6 cellular contexts compared by ENCODE assay signal in the genomic region with DNA sequence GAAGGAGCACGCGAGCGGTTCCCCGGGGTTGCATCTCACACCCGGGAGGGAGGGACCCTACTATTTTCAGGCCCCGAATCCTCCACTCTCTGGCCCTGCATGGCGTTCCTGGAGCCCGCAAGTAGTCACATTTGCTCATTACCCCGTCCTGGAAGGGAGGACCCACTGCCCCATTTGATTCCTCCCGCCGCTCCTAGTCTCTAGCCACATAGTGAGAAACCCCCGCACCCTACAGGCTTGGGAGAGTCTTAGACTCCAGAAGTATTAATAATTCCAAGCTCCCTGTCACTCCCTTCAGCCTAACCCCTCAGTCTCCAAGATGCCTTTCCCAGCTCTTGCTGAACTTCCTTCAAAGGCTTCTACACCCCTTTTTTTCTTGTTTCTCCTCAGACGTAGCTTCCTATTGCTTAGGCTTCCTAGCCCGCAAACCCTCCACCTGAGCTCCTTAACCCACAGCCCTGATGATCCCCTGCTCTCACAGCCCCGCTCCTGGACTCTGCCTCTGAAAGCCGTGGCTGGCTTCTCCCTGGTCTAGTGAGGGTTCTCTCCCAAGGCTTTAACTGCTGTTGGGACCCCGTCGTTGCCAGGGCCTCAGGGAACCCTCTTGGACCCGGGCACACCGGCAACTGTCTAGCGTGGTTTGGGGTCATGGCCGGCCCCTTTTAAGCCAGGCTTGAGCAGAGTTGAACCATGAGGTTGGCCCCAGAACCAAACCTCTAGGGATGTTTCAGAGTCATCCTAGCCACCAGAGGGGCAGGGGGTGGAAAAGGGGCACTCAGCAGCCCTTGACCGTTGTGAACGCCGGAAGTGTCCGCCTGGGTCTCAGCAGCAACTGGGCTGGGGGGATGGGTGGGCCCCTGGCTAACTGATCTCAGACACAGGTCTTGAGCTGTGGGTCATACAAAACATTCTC. TPM values are rescaled to one million over a fixed set of nuclear protein-coding genes. Genes with fewer than 3 reads are reported as not detected.
DNase-seq lines count a peak whose midpoint lies in the region; ATAC-seq and TF ChIP-seq lines count a peak whose summit lies in the region.

No MANE protein-coding gene starts in this region.

- POLR2A ChIA-PET in CD4-positive, alpha-beta T cell (lab: Charles Lee) = interaction anchor here (0.5 to 5.2 kb wide), 18 partner anchors 12 to 592 kb away, joined by 3 to 78 read pairs (median 20); a partner anchor contains a TSS

- H3K27ac Mint-ChIP-seq in CD4-positive, alpha-beta T cell = peak overlapping the region; percentile 84

- no peaks in the 10 kb centered on the region for H3K4me1 ChIP-seq in endocrine pancreas (ENCODE audit: control insufficient read depth, insufficient read depth, low read length)
- H3K4me1 ChIP-seq in skeletal muscle tissue (ENCODE audit: control insufficient read depth in 3 of 3, insufficient read depth in 3 of 3, low read length in 3 of 3) = peaks cover 32 to 35% (median 32%) of the 10 kb centered on the region in 3 donors

- H3K4me3 ChIP-seq in LNCaP clone FGC (ENCODE audit: low read depth, low read length) (peak overlapping the region; percentile 97), endocrine pancreas (ENCODE audit: control insufficient read depth, insufficient read depth, low read length) (peak overlapping the region; percentile 66), skeletal muscle tissue (ENCODE audit: low read length in 3 of 3) (peak overlapping the region; percentile 86 to 89 (median 87))

- CTCF ChIA-PET in CD4-positive, alpha-beta T cell (lab: Charles Lee) = interaction anchor here (1.1 to 6.0 kb wide), 5 partner anchors 17 to 80 kb away, joined by 3 to 70 read pairs (median 13); no protein-coding TSS in a partner anchor

- no peak for TF ChIP-seq CTCF in CD4-positive, alpha-beta T cell (IDR thresholded peaks at IDR 0.05)
- no peak for TF ChIP-seq CTCF in LNCaP clone FGC (IDR thresholded peaks at IDR 0.05; ENCODE audit: control insufficient read depth, extremely low read depth, insufficient read depth)

- peak overlapping the region; percentile 94 for H3K4me3 Mint-ChIP-seq in CD4-positive, alpha-beta T cell

- H3K36me3 ChIP-seq in endocrine pancreas (ENCODE audit: control insufficient read depth, insufficient read depth, low read length) (no peaks in the 10 kb centered on the region), skeletal muscle tissue (ENCODE audit: control insufficient read depth in 3 of 3, insufficient read depth in 3 of 3, low read length in 3 of 3) (peaks cover 3 to 5% (median 4%) of the 10 kb centered on the region in 3 donors)

- H3K36me3 Mint-ChIP-seq in CD4-positive, alpha-beta T cell (ENCODE audit: low read depth) = peaks cover 19% of the 10 kb centered on the region

- H3K27me3 Mint-ChIP-seq in CD4-positive, alpha-beta T cell = no peaks in the 10 kb centered on the region

- peaks cover 49% of the 10 kb centered on the region for H3K4me1 Mint-ChIP-seq in CD4-positive, alpha-beta T cell (ENCODE audit: low read depth)

- no peaks in the 10 kb centered on the region for H3K9me3 ChIP-seq in CD4-positive, alpha-beta T cell (ENCODE audit: control insufficient read depth, low read length)
- H3K9me3 ChIP-seq in endocrine pancreas (ENCODE audit: control insufficient read depth, low read length) = no peaks in the 10 kb centered on the region
- no peaks in the 10 kb centered on the region for H3K9me3 ChIP-seq in skeletal muscle tissue (ENCODE audit: control insufficient read depth in 3 of 3, low read length in 3 of 3)

- ATAC-seq in CD4-positive, alpha-beta T cell (ENCODE audit: poor library complexity) = no peak
- no peak for ATAC-seq in GM18909 (IDR thresholded peaks at IDR 0.05; ENCODE audit: poor library complexity, unreplicated experiment)

- no peaks in the 10 kb centered on the region for H3K9me3 Mint-ChIP-seq in CD4-positive, alpha-beta T cell

- DNase-seq in CD4-positive, alpha-beta T cell = peak in 1 of 10 experiments; percentile 13
- DNase-seq in LNCaP clone FGC (ENCODE audit: low read depth) = no peak
- DNase-seq in activated CD4-positive, alpha-beta T cell treated with anti-CD3 and anti-CD28 coated beads for 48 hours = no peak

- peak overlapping the region; percentile 80 for H3K9ac ChIP-seq in endocrine pancreas (ENCODE audit: control insufficient read depth, insufficient read depth, low read length)
- peak overlapping the region; percentile 88 to 92 (median 89) for H3K9ac ChIP-seq in skeletal muscle tissue (ENCODE audit: low read depth in 1 of 3, low read length in 3 of 3)

- no peaks in the 10 kb centered on the region for H3K27me3 ChIP-seq in CD4-positive, alpha-beta T cell (ENCODE audit: control insufficient read depth, insufficient read depth, low read length)
- H3K27me3 ChIP-seq in endocrine pancreas (ENCODE audit: control insufficient read depth, insufficient read depth, low read length) (no peaks in the 10 kb centered on the region), skeletal muscle tissue (ENCODE audit: control insufficient read depth in 3 of 3, insufficient read depth in 3 of 3, low read length in 3 of 3) (peaks cover 0 to 3% (median 0%) of the 10 kb centered on the region in 3 donors)

- intact Hi-C loops in CD4-positive, alpha-beta T cell (cut with DNase I, micrococcal nuclease) = loop anchor here in 1 of 2 experiments (2.0 to 5.0 kb wide), 3 partner anchors 75 to 239 kb away; a partner anchor contains a TSS

- peak overlapping the region; percentile 88 for H3K27ac ChIP-seq in CD4-positive, alpha-beta T cell (ENCODE audit: low read depth, low read length)
- peak overlapping the region; percentile 95 for H3K27ac ChIP-seq in skeletal muscle tissue (ENCODE audit: low read depth, low read length)

RNA-seq across cellular contexts. Expression of a gene that starts 0.9 kb away (rescaled TPM):
- total RNA-seq in CD4-positive, alpha-beta T cell = 10 to 100 TPM; 57.0 to 60.9 TPM
- 15.7 TPM for total RNA-seq in skeletal muscle tissue

RNA-seq across cellular contexts. Expression of a gene that starts 29.6 kb away (rescaled TPM):
- total RNA-seq in CD4-positive, alpha-beta T cell = 1 to 10 TPM; 2.6 to 3.0 TPM
- not detected for total RNA-seq in skeletal muscle tissue

RNA-seq across cellular contexts. Expression of a gene that starts 30.0 kb away (rescaled TPM):
- total RNA-seq in CD4-positive, alpha-beta T cell = 10 to 100 TPM; 46.9 to 49.0 TPM
- 9.9 TPM for total RNA-seq in skeletal muscle tissue

RNA-seq across cellular contexts. Expression of a gene that starts 49.0 kb away (rescaled TPM):
- 1 to 10 TPM; 1.5 TPM for total RNA-seq in CD4-positive, alpha-beta T cell
- total RNA-seq in skeletal muscle tissue = 8.9 TPM

RNA-seq across cellular contexts. Expression of a gene that starts 49.2 kb away (rescaled TPM):
- not detected for total RNA-seq in CD4-positive, alpha-beta T cell
- total RNA-seq in skeletal muscle tissue = 6.3 TPM
